Comparison of ENCODE assay signal across 1 cellular context in genomic region chr22:17271711-17272451, GRCh38.
TF ChIP-seq lines count a peak whose summit lies in the region.

No MANE protein-coding gene starts in this region.

TF ChIP-seq in GM23338, 12 proteins besides CTCF, POLR2A, EP300 and RAD21 (continued from another document):
- TF ChIP-seq ZNF462 (CRISPR knock-in tag; IDR thresholded peaks at IDR 0.05): no peak
- no peak for TF ChIP-seq CREB1 (CRISPR knock-in tag; IDR thresholded peaks at IDR 0.05; ENCODE audit: low read depth)
- TF ChIP-seq EZH2 (IDR thresholded peaks at IDR 0.05; ENCODE audit: low read depth, unreplicated experiment): no peak
- no peak for TF ChIP-seq ZNF114 (CRISPR knock-in tag; IDR thresholded peaks at IDR 0.05)
- TF ChIP-seq POLR2AphosphoS5 (IDR thresholded peaks at IDR 0.05; ENCODE audit: low read depth): no peak
- TF ChIP-seq, protein P1, sequence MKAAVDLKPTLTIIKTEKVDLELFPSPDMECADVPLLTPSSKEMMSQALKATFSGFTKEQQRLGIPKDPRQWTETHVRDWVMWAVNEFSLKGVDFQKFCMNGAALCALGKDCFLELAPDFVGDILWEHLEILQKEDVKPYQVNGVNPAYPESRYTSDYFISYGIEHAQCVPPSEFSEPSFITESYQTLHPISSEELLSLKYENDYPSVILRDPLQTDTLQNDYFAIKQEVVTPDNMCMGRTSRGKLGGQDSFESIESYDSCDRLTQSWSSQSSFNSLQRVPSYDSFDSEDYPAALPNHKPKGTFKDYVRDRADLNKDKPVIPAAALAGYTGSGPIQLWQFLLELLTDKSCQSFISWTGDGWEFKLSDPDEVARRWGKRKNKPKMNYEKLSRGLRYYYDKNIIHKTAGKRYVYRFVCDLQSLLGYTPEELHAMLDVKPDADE (IDR thresholded peaks at IDR 0.05): no peak
- TF ChIP-seq, protein P2, sequence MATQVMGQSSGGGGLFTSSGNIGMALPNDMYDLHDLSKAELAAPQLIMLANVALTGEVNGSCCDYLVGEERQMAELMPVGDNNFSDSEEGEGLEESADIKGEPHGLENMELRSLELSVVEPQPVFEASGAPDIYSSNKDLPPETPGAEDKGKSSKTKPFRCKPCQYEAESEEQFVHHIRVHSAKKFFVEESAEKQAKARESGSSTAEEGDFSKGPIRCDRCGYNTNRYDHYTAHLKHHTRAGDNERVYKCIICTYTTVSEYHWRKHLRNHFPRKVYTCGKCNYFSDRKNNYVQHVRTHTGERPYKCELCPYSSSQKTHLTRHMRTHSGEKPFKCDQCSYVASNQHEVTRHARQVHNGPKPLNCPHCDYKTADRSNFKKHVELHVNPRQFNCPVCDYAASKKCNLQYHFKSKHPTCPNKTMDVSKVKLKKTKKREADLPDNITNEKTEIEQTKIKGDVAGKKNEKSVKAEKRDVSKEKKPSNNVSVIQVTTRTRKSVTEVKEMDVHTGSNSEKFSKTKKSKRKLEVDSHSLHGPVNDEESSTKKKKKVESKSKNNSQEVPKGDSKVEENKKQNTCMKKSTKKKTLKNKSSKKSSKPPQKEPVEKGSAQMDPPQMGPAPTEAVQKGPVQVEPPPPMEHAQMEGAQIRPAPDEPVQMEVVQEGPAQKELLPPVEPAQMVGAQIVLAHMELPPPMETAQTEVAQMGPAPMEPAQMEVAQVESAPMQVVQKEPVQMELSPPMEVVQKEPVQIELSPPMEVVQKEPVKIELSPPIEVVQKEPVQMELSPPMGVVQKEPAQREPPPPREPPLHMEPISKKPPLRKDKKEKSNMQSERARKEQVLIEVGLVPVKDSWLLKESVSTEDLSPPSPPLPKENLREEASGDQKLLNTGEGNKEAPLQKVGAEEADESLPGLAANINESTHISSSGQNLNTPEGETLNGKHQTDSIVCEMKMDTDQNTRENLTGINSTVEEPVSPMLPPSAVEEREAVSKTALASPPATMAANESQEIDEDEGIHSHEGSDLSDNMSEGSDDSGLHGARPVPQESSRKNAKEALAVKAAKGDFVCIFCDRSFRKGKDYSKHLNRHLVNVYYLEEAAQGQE (IDR thresholded peaks at IDR 0.05; ENCODE audit: unreplicated experiment): no peak
- no peak for TF ChIP-seq ZNF331 (CRISPR knock-in tag; IDR thresholded peaks at IDR 0.05; ENCODE audit: low read depth)
- TF ChIP-seq JUNB (IDR thresholded peaks at IDR 0.05; ENCODE audit: unreplicated experiment): no peak
